In the genomic region with DNA sequence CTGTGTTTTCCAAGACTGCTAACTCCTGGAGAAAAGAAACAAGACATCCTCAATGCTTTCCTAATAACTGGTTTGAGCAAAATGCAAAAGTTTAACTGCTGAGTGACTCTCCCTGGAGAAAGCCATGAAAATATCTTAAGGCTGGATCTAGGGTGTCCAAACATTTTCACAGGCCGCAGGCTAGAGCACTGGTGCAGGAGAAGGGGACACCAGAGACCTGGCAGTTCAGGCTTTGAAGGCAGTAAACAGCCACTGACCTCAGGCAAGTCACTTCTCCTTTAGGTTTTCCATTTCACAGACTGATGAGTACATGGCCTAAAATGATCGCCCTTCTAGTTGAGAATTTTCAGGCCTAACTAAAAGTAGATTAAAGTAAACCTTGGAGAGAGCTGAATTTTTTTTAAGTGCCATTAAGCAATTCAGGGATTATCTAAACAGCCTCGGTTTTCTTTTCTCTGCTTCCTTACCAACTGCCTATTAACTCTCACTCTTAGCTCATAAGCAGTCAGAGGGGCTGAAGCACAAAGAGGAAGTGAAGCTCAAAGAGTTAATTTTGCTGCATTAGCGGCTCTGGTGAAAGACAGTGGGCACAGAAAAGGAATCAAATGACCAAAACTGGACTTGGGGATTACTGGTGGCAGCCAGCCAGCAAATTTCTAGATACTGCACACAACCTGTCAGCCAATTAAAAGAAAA, we compare ENCODE assay signal across 8 cellular contexts. TPM values are rescaled to one million over a fixed set of nuclear protein-coding genes. Genes with fewer than 3 reads are reported as not detected.
DNase-seq lines count a peak whose midpoint lies in the region; ATAC-seq and TF ChIP-seq lines count a peak whose summit lies in the region.
"Had no signal": no experiment of that assay in that cellular context is flagged by ENCODE, and none has a peak within 500 bp of the region (broad histone marks: within the 10 kb centered on the region; RNA-seq: fewer than 3 reads in every experiment).

No MANE protein-coding gene starts in this region.

- H3K27me3 ChIP-seq in skeletal muscle tissue (ENCODE audit: control insufficient read depth in 3 of 3, insufficient read depth in 3 of 3, low read length in 3 of 3), result no peaks in the 10 kb centered on the region

- TF ChIP-seq CTCF in fibroblast of pulmonary artery (IDR thresholded peaks at IDR 0.05; ENCODE audit: low read length, missing control alignments), result no peak

- no peaks in the 10 kb centered on the region for H3K9me3 ChIP-seq in skeletal muscle tissue (ENCODE audit: control insufficient read depth in 3 of 3, low read length in 3 of 3)

- H3K4me3 ChIP-seq in fibroblast of pulmonary artery (replicated peaks; ENCODE audit: low read depth, low read length) (peak overlapping the region; percentile 5), skeletal muscle tissue (ENCODE audit: low read length in 3 of 3) (no peak overlapping the region)
- H3K4me3 ChIP-seq: SK-N-MC had no signal

- peaks cover 13 to 37% (median 24%) of the 10 kb centered on the region in 3 donors for H3K4me1 ChIP-seq in skeletal muscle tissue (ENCODE audit: control insufficient read depth in 3 of 3, insufficient read depth in 3 of 3, low read length in 3 of 3)

- no peaks in the 10 kb centered on the region for H3K36me3 ChIP-seq in skeletal muscle tissue (ENCODE audit: control insufficient read depth in 3 of 3, insufficient read depth in 3 of 3, low read length in 3 of 3)

- peak overlapping the region in 2 of 3 donors; percentile 38 to 47 for H3K9ac ChIP-seq in skeletal muscle tissue (ENCODE audit: low read depth in 1 of 3, low read length in 3 of 3)

- ATAC-seq in GM21529 (IDR thresholded peaks at IDR 0.05; ENCODE audit: unreplicated experiment) (peak; percentile 33), HG02884 (IDR thresholded peaks at IDR 0.05; ENCODE audit: unreplicated experiment) (no peak), GM21526 (IDR thresholded peaks at IDR 0.05; ENCODE audit: low FRiP score, unreplicated experiment) (no peak)

- peak overlapping the region; percentile 40 for H3K27ac ChIP-seq in skeletal muscle tissue (ENCODE audit: low read depth, low read length)
- H3K27ac ChIP-seq: SK-N-MC had no signal

- peak; percentile 100 for DNase-seq in OCI-M1 (lab: John Stamatoyannopoulos, UW)
- no peak for DNase-seq in fibroblast of pulmonary artery (ENCODE audit: low read depth)
- no peak for DNase-seq in activated CD4-positive, alpha-beta T cell treated with anti-CD3 and anti-CD28 coated beads, Interleukin-2, amount 50 U/mL, for 1 hour

RNA-seq across cellular contexts. Expression of gene CHKA, which starts 2.3 kb away (rescaled TPM):
- 8.9 TPM for total RNA-seq in skeletal muscle tissue
